Comparison of ENCODE assay signal across 20 cellular contexts in genomic region chr4:184617611-184618196, GRCh38. TPM values are rescaled to one million over a fixed set of nuclear protein-coding genes. Genes with fewer than 3 reads are reported as not detected.
DNase-seq lines count a peak whose midpoint lies in the region; TF ChIP-seq lines count a peak whose summit lies in the region.
"Had no signal": no experiment of that assay in that cellular context is flagged by ENCODE, and none has a peak within 500 bp of the region (broad histone marks: within the 10 kb centered on the region; RNA-seq: fewer than 3 reads in every experiment).

No MANE protein-coding gene starts in this region.

- peaks cover 0 to 1% of the 10 kb centered on the region in 2 donors for H3K36me3 Mint-ChIP-seq in CD14-positive monocyte
- H3K36me3 Mint-ChIP-seq in chondrocyte (ENCODE audit: low read depth), result peaks cover 4% of the 10 kb centered on the region
- H3K36me3 Mint-ChIP-seq: CD8-positive, alpha-beta T cell had no signal

- H3K4me3 ChIP-seq in HUES6 (ENCODE audit: low read depth, low read length) (no peak overlapping the region; the same call in 1 of the 2 replicates), iPS-18a (ENCODE audit: low read length) (peak overlapping the region; percentile 36), SJCRH30 (no peak overlapping the region)
- H3K4me3 ChIP-seq: sigmoid colon had no signal

- peak overlapping the region; percentile 51 to 70 for H3K4me3 Mint-ChIP-seq in CD14-positive monocyte
- H3K4me3 Mint-ChIP-seq in chondrocyte (ENCODE audit: unreplicated experiment), result no peak overlapping the region
- H3K4me3 Mint-ChIP-seq: activated CD8-positive, alpha-beta T cell treated with anti-CD3 and anti-CD28 coated beads for 36 hours; activated naive CD8-positive, alpha-beta T cell treated with anti-CD3 and anti-CD28 coated beads for 36 hours; CD8-positive, alpha-beta T cell had no signal

- DNase-seq in CD14-positive monocyte (ENCODE audit: low spot score) (no peak), chondrocyte (ENCODE audit: low spot score) (no peak), NCI-H69 (lab: John Stamatoyannopoulos, UW) (no peak), SJCRH30 (no peak), hypothalamus (lab: John Stamatoyannopoulos, UW) (no peak)
- DNase-seq in activated naive CD4-positive, alpha-beta T cell treated with anti-CD3 and anti-CD28 coated beads, Interleukin-2, amount 50 U/mL, for 16 hours, result no peak
- DNase-seq: activated CD8-positive, alpha-beta T cell treated with anti-CD3 and anti-CD28 coated beads for 36 hours; activated naive CD8-positive, alpha-beta T cell treated with anti-CD3 and anti-CD28 coated beads for 36 hours; activated T-cell treated with anti-CD3 and anti-CD28 coated beads, Interleukin-2, amount 50 U/mL, for 48 hours; brain microvascular endothelial cell; CD8-positive, alpha-beta T cell; hippocampal formation; NCI-H2081; NCI-H526 treated with DMSO at 0.1 percent for 48 hours; occipital lobe; sigmoid colon; substantia nigra; WERI-Rb-1 had no signal

- H3K36me3 ChIP-seq in HUES6 (ENCODE audit: control insufficient read depth, insufficient read depth, low read length) (no peaks in the 10 kb centered on the region), iPS-18a (ENCODE audit: control insufficient read depth, low read depth, low read length) (no peaks in the 10 kb centered on the region), SJCRH30 (no peaks in the 10 kb centered on the region)
- H3K36me3 ChIP-seq: brain microvascular endothelial cell, sigmoid colon, WERI-Rb-1 had no signal

- H3K9me3 Mint-ChIP-seq in CD14-positive monocyte (peaks cover 6 to 13% (median 10%) of the 10 kb centered on the region in 7 donors), chondrocyte (ENCODE audit: low read depth) (peaks cover 3% of the 10 kb centered on the region)

- H3K27me3 Mint-ChIP-seq in CD14-positive monocyte (ENCODE audit: low read depth in 3 of 3) (peaks cover 0 to 4% (median 0%) of the 10 kb centered on the region in 3 donors), chondrocyte (ENCODE audit: low read depth) (no peaks in the 10 kb centered on the region)
- H3K27me3 Mint-ChIP-seq: activated CD8-positive, alpha-beta T cell treated with anti-CD3 and anti-CD28 coated beads for 36 hours; activated naive CD8-positive, alpha-beta T cell treated with anti-CD3 and anti-CD28 coated beads for 36 hours had no signal

- H3K9me3 ChIP-seq in HUES6 (ENCODE audit: control insufficient read depth, insufficient read depth, low read depth, low read length), result peaks cover 27% of the 10 kb centered on the region
- no peaks in the 10 kb centered on the region for H3K9me3 ChIP-seq in iPS-18a (ENCODE audit: control insufficient read depth, low read depth, low read length)
- no peaks in the 10 kb centered on the region for H3K9me3 ChIP-seq in SJCRH30 (replicated peaks)

- H3K4me1 ChIP-seq in HUES6 (ENCODE audit: control insufficient read depth, insufficient read depth, low read length) (peaks cover 17% of the 10 kb centered on the region), iPS-18a (ENCODE audit: control insufficient read depth, low read depth, low read length) (peaks cover 35% of the 10 kb centered on the region), SJCRH30 (no peaks in the 10 kb centered on the region)
- H3K4me1 ChIP-seq: sigmoid colon had no signal

- intact Hi-C loops in CD14-positive monocyte (cut with micrococcal nuclease), result no loop called here

- peaks cover 42% of the 10 kb centered on the region for H3K4me1 Mint-ChIP-seq in CD14-positive monocyte
- no peaks in the 10 kb centered on the region for H3K4me1 Mint-ChIP-seq in chondrocyte (ENCODE audit: low read depth)
- H3K4me1 Mint-ChIP-seq: activated naive CD8-positive, alpha-beta T cell treated with anti-CD3 and anti-CD28 coated beads for 36 hours had no signal

- H3K27ac Mint-ChIP-seq in CD14-positive monocyte (peak overlapping the region; percentile 67 to 89 (median 83)), chondrocyte (ENCODE audit: unreplicated experiment) (peak overlapping the region; percentile 43)
- H3K27ac Mint-ChIP-seq: activated CD8-positive, alpha-beta T cell treated with anti-CD3 and anti-CD28 coated beads for 36 hours; activated naive CD8-positive, alpha-beta T cell treated with anti-CD3 and anti-CD28 coated beads for 36 hours; CD8-positive, alpha-beta T cell had no signal

- H3K9ac ChIP-seq in HUES6 (ENCODE audit: low read length) (no peak overlapping the region), iPS-18a (ENCODE audit: low read length) (peak overlapping the region; percentile 34)

- peak overlapping the region; percentile 78; the same call in 1 of the 2 replicates for H3K27ac ChIP-seq in HUES6 (ENCODE audit: low read depth, low read length)
- H3K27ac ChIP-seq in iPS-18a (ENCODE audit: low read length), result peak overlapping the region; percentile 29
- no peak overlapping the region for H3K27ac ChIP-seq in SJCRH30
- H3K27ac ChIP-seq: brain microvascular endothelial cell, sigmoid colon, WERI-Rb-1 had no signal

- H3K27me3 ChIP-seq in HUES6 (ENCODE audit: control insufficient read depth, insufficient read depth, low read length) (no peaks in the 10 kb centered on the region), iPS-18a (ENCODE audit: control insufficient read depth, insufficient read depth, low read length) (no peaks in the 10 kb centered on the region), SJCRH30 (no peaks in the 10 kb centered on the region)
- H3K27me3 ChIP-seq: brain microvascular endothelial cell, sigmoid colon had no signal

- TF ChIP-seq CTCF in CD14-positive monocyte (IDR thresholded peaks at IDR 0.05) (no peak), chondrocyte (IDR thresholded peaks at IDR 0.05) (no peak)

RNA-seq across cellular contexts. Expression of gene CASP3, which starts 31.5 kb away (rescaled TPM):
- polyA plus RNA-seq in CD14-positive monocyte, result 10 to 100 TPM in 1 of 2 donors, 1 to 10 TPM in 1; 6.7 to 11.3 TPM
- total RNA-seq in chondrocyte, result 27.4 to 31.8 TPM (median 31.5 TPM) in 3 replicates
- 37.9 and 44.0 TPM in 2 replicates for total RNA-seq in SJCRH30 (2014; rRNA removed; shearing (Covaris generic))

RNA-seq across cellular contexts. Expression of gene PRIMPOL, which starts 31.8 kb away (rescaled TPM):
- polyA plus RNA-seq in CD14-positive monocyte, result 10 to 100 TPM in 1 of 2 donors, 1 to 10 TPM in 1; 10.0 to 10.5 TPM
- 11.3 to 14.5 TPM (median 12.7 TPM) in 3 replicates for total RNA-seq in chondrocyte
- 19.0 and 24.7 TPM in 2 replicates for total RNA-seq in SJCRH30 (2014; rRNA removed; shearing (Covaris generic))
